In the genomic region with DNA sequence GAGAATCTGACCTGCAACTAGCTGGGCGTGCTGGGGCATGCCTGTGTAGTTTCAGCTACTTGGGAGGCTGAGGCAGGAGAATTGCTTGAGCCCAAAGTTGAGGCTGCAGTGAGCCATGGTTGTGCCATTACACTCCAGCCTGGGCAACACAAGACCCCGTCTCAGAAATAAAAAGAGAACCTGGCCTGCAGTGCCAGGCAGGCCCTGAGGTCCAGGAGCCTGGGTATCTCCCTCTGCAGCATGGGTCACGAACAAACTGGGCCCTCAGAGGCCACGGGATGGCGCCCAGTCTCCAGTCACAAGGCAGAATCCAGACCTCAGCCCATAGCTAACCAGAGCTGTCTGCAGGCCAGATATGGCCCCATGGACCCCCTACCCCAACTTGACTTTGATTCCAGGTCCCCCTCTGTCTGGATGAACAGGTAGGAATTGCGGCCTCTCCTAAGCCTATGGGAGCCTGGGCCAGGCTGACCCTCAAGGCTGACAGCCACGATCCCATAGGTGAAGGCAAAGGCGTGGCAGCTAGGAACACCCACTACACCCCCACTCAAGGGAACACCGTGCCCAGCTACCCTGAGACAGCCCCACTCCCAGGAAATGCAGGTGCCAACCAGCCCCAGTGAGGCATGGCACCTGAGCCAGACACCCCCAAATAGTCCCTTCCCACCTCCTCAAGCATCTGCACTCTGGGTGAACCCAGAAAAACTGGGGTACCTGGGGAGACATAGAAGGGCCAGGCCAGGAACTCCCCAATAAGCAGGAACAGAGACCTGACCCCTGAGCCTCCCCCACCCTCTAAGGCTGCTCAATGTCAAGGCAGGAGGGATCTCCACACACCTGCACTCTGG, we compare ENCODE assay signal across 1 cellular context.
TF ChIP-seq lines count a peak whose summit lies in the region.

No MANE protein-coding gene starts in this region.

TF ChIP-seq in H1, 55 proteins besides CTCF, POLR2A, EP300 and RAD21:
- no peak for TF ChIP-seq POU5F1 (IDR thresholded peaks at IDR 0.05; ENCODE audit: low read depth, low read length)
- no peak for TF ChIP-seq HDAC2 (IDR thresholded peaks at IDR 0.05; ENCODE audit: borderline replicate concordance in 1 of 2, low read depth in 2 of 2, low read length in 2 of 2)
- TF ChIP-seq RNF2 (IDR thresholded peaks at IDR 0.05; ENCODE audit: borderline replicate concordance, low read depth, low read length, missing control alignments, poor library complexity, severe bottlenecking): no peak
- TF ChIP-seq CBX8 (IDR thresholded peaks at IDR 0.05; ENCODE audit: borderline replicate concordance, low read depth, low read length): no peak
- TF ChIP-seq CHD2 (IDR thresholded peaks at IDR 0.05; ENCODE audit: low read length): peak; percentile 63
- TF ChIP-seq POLR2AphosphoS5 (IDR thresholded peaks at IDR 0.05; ENCODE audit: low read depth, low read length): peak; percentile 95
- TF ChIP-seq, protein P1, sequence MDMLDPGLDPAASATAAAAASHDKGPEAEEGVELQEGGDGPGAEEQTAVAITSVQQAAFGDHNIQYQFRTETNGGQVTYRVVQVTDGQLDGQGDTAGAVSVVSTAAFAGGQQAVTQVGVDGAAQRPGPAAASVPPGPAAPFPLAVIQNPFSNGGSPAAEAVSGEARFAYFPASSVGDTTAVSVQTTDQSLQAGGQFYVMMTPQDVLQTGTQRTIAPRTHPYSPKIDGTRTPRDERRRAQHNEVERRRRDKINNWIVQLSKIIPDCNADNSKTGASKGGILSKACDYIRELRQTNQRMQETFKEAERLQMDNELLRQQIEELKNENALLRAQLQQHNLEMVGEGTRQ (IDR thresholded peaks at IDR 0.05; ENCODE audit: low read length): peak; percentile 29
- 0 out of 2 replicates have a peak, but pooled peaks have one; percentile 16 for TF ChIP-seq TBP (IDR thresholded peaks at IDR 0.05; ENCODE audit: low read depth, low read length)
- peak; percentile 43; the same call in 1 of the 2 replicates for TF ChIP-seq TEAD4 (IDR thresholded peaks at IDR 0.05; ENCODE audit: low read depth, low read length)
- 0 out of 2 replicates have a peak, but pooled peaks have one; percentile 5 for TF ChIP-seq EGR1 (IDR thresholded peaks at IDR 0.05; ENCODE audit: borderline replicate concordance, low read depth, low read length)
- peak; percentile 18; the same call in 1 of the 2 replicates for TF ChIP-seq NRF1 (IDR thresholded peaks at IDR 0.05; ENCODE audit: low read depth, low read length)
- TF ChIP-seq RXRA (IDR thresholded peaks at IDR 0.05; ENCODE audit: insufficient read depth, low read depth, low read length): no peak
- no peak for TF ChIP-seq SIRT6 (IDR thresholded peaks at IDR 0.05; ENCODE audit: low read length)
- no peak; the same call in 1 of the 2 replicates for TF ChIP-seq CREB1 (IDR thresholded peaks at IDR 0.05)
- 0 out of 2 replicates have a peak, but pooled peaks have one; percentile 2 for TF ChIP-seq FOSL1 (IDR thresholded peaks at IDR 0.05; ENCODE audit: insufficient read depth, low read depth, low read length)
- TF ChIP-seq TAF1 (IDR thresholded peaks at IDR 0.05; ENCODE audit: low read depth, low read length): peak; percentile 2; the same call in 1 of the 2 replicates
- no peak for TF ChIP-seq TCF12 (IDR thresholded peaks at IDR 0.05; ENCODE audit: low read depth, low read length)
- TF ChIP-seq, protein P2, sequence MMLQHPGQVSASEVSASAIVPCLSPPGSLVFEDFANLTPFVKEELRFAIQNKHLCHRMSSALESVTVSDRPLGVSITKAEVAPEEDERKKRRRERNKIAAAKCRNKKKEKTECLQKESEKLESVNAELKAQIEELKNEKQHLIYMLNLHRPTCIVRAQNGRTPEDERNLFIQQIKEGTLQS (IDR thresholded peaks at IDR 0.05; ENCODE audit: insufficient read depth, low read depth, low read length): no peak
- TF ChIP-seq MAFK (IDR thresholded peaks at IDR 0.05; ENCODE audit: low read depth, low read length): 0 out of 2 replicates have a peak, but pooled peaks have one; percentile 9
- no peak for TF ChIP-seq HDAC6 (IDR thresholded peaks at IDR 0.05; ENCODE audit: low read depth, low read length)
- TF ChIP-seq, protein P3, sequence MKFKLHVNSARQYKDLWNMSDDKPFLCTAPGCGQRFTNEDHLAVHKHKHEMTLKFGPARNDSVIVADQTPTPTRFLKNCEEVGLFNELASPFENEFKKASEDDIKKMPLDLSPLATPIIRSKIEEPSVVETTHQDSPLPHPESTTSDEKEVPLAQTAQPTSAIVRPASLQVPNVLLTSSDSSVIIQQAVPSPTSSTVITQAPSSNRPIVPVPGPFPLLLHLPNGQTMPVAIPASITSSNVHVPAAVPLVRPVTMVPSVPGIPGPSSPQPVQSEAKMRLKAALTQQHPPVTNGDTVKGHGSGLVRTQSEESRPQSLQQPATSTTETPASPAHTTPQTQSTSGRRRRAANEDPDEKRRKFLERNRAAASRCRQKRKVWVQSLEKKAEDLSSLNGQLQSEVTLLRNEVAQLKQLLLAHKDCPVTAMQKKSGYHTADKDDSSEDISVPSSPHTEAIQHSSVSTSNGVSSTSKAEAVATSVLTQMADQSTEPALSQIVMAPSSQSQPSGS (IDR thresholded peaks at IDR 0.05; ENCODE audit: low read length): peak; percentile 28
- TF ChIP-seq SIX5 (IDR thresholded peaks at IDR 0.05; ENCODE audit: low read depth, low read length): no peak
- TF ChIP-seq BACH1 (IDR thresholded peaks at IDR 0.05; ENCODE audit: low read length): no peak
- TF ChIP-seq SP4 (IDR thresholded peaks at IDR 0.05; ENCODE audit: low read length): peak; percentile 31; the same call in 1 of the 2 replicates
- no peak for TF ChIP-seq GABPA (IDR thresholded peaks at IDR 0.05; ENCODE audit: borderline replicate concordance, insufficient read depth, low read length)
- TF ChIP-seq, protein P4, sequence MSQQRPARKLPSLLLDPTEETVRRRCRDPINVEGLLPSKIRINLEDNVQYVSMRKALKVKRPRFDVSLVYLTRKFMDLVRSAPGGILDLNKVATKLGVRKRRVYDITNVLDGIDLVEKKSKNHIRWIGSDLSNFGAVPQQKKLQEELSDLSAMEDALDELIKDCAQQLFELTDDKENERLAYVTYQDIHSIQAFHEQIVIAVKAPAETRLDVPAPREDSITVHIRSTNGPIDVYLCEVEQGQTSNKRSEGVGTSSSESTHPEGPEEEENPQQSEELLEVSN (IDR thresholded peaks at IDR 0.05): no peak
- TF ChIP-seq SAP30 (IDR thresholded peaks at IDR 0.05; ENCODE audit: insufficient read depth, insufficient replicate concordance, low read length): no peak
- TF ChIP-seq SP1 (IDR thresholded peaks at IDR 0.05; ENCODE audit: low read depth, low read length): no peak
- TF ChIP-seq, protein P5, sequence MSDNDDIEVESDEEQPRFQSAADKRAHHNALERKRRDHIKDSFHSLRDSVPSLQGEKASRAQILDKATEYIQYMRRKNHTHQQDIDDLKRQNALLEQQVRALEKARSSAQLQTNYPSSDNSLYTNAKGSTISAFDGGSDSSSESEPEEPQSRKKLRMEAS (IDR thresholded peaks at IDR 0.05): no peak
- TF ChIP-seq GTF2F1 (IDR thresholded peaks at IDR 0.05; ENCODE audit: borderline replicate concordance, low read depth, low read length): 0 out of 2 replicates have a peak, but pooled peaks have one; percentile 45
- TF ChIP-seq SIN3A (conservative IDR thresholded peaks at IDR 0.05 in 1 of 2, IDR thresholded peaks at IDR 0.05 in 1 of 2; ENCODE audit: low read depth in 1 of 2, low read length in 2 of 2): peak in 1 of 2 experiments; percentile 15; a peak in 1 of 4 replicates
- TF ChIP-seq TAF7 (optimal IDR thresholded peaks at IDR 0.05; ENCODE audit: borderline replicate concordance, low read depth, low read length): peak; percentile 20
